Comparison of ENCODE assay signal across 8 cellular contexts in genomic region chr2:218671654-218672566, GRCh38.
A peak's percentile ranks its signal among the peaks of the same experiment; 100 is the strongest.
DNase-seq lines count a peak whose midpoint lies in the region; ATAC-seq and TF ChIP-seq lines count a peak whose summit lies in the region.

A gene with protein sequence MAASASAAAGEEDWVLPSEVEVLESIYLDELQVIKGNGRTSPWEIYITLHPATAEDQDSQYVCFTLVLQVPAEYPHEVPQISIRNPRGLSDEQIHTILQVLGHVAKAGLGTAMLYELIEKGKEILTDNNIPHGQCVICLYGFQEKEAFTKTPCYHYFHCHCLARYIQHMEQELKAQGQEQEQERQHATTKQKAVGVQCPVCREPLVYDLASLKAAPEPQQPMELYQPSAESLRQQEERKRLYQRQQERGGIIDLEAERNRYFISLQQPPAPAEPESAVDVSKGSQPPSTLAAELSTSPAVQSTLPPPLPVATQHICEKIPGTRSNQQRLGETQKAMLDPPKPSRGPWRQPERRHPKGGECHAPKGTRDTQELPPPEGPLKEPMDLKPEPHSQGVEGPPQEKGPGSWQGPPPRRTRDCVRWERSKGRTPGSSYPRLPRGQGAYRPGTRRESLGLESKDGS (minus strand): TSS chr2:218672002. CDS start chr2:218671970, 32 bp downstream.
Gene STK36, plus strand, starts transcription at chr2:218672086. Its CDS starts 744 bp downstream, at chr2:218672830.

- H3K9me3 Mint-ChIP-seq in central memory CD8-positive, alpha-beta T cell, result no peaks in the 10 kb centered on the region

- peaks cover 28% of the 10 kb centered on the region for H3K4me1 Mint-ChIP-seq in central memory CD8-positive, alpha-beta T cell

- no peaks in the 10 kb centered on the region for H3K27me3 Mint-ChIP-seq in central memory CD8-positive, alpha-beta T cell

- H3K4me3 Mint-ChIP-seq in central memory CD8-positive, alpha-beta T cell, result peak within 1 kb of the TSS; percentile 97

- H3K27ac Mint-ChIP-seq in central memory CD8-positive, alpha-beta T cell (ENCODE audit: low read depth), result peak within 1 kb of the TSS; percentile 97

- TF ChIP-seq CTCF in AG09319 (IDR thresholded peaks at IDR 0.05; ENCODE audit: low read depth, low read length), result no peak

- peak; percentile 68 for DNase-seq in AG09319 (ENCODE audit: extremely low read depth, low read depth)
- DNase-seq in NCI-H446 (lab: John Stamatoyannopoulos, UW), result peak; percentile 78 to 85
- peak; percentile 54 to 62 for DNase-seq in central memory CD8-positive, alpha-beta T cell (ENCODE audit: low spot score in 2 of 2)
- DNase-seq in islet precursor cell, result peak; percentile 95
- peak; percentile 71 to 79 (median 74) for DNase-seq in stimulated activated CD4-positive, alpha-beta T cell treated with anti-CD3 and anti-CD28 coated beads, Interleukin-12 subunit alpha, Interleukin-12 subunit beta, amount 100 ng/mL, for 48 hours (ENCODE audit: low read depth in 2 of 3, low spot score in 1 of 3)

- peaks cover 29% of the 10 kb centered on the region for H3K36me3 Mint-ChIP-seq in central memory CD8-positive, alpha-beta T cell (ENCODE audit: insufficient read depth)

- peak; percentile 97 for ATAC-seq in GM19023 (IDR thresholded peaks at IDR 0.05; ENCODE audit: unreplicated experiment)
- peak; percentile 96 for ATAC-seq in HG03196 (IDR thresholded peaks at IDR 0.05; ENCODE audit: unreplicated experiment)
- peak; percentile 99 for ATAC-seq in activated CD4-positive, CD25-positive, alpha-beta regulatory T cell treated with anti-CD3 and anti-CD28 coated beads, Interleukin-2, amount 50 U/mL, for 24 hours
- ATAC-seq in central memory CD8-positive, alpha-beta T cell (replicated peaks; ENCODE audit: extremely low read depth, poor library complexity, severe bottlenecking), result peak; percentile 95

Comparison
In these comparisons a context has a peak if more than half of its experiments do, and no peak if none do; other contexts are left out.
1. Peak in every context shown above with its lines: DNase-seq and ATAC-seq.